ENCODE assay signal across 27 cellular contexts in the genomic region with DNA sequence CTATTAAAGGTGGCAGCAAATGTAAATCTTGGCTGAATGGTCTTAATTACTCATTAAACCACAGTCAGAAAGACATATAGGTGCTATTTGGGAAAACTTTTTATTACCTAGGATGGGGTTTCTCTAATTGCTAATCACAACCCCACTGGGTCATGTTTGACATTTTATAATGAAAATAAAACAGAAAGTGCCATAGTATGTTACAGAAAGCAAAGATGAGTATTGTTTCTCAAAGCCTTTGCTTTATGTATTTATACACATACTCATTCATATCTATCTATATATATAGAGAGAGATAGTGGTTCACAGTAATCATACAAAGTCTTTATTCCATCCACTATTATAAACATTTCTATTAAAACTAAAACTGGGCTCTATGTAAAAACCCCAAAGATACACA. TPM values are rescaled to one million over a fixed set of nuclear protein-coding genes. Genes with fewer than 3 reads are reported as not detected.
A peak's percentile ranks its signal among the peaks of the same experiment; 100 is the strongest.
DNase-seq lines count a peak whose midpoint lies in the region; ATAC-seq and FAIRE-seq lines count a peak whose summit lies in the region.
"Had no signal": no experiment of that assay in that cellular context is flagged by ENCODE, and none has a peak within 500 bp of the region (broad histone marks: within the 10 kb centered on the region; RNA-seq: fewer than 3 reads in every experiment).

No MANE protein-coding gene starts in this region.

- H3K36me3 ChIP-seq in small intestine (ENCODE audit: control insufficient read depth in 2 of 2, insufficient read depth in 2 of 2, low read length in 2 of 2), result peaks cover 0 to 23% of the 10 kb centered on the region in 2 donors

- no peak overlapping the region for H3K4me3 ChIP-seq in small intestine (ENCODE audit: low read depth in 1 of 2, low read length in 2 of 2)
- H3K4me3 ChIP-seq: BLaER1 had no signal

- peaks cover 56% of the 10 kb centered on the region for H3K36me3 Mint-ChIP-seq in activated CD4-positive, alpha-beta T cell treated with anti-CD3 and anti-CD28 coated beads for 36 hours (ENCODE audit: low read depth)
- H3K36me3 Mint-ChIP-seq in activated naive CD8-positive, alpha-beta T cell treated with anti-CD3 and anti-CD28 coated beads, Interleukin-2, amount 50 U/mL, for 24 hours (ENCODE audit: low read depth), result peaks cover 67% of the 10 kb centered on the region
- H3K36me3 Mint-ChIP-seq in activated naive CD8-positive, alpha-beta T cell treated with anti-CD3 and anti-CD28 coated beads for 36 hours, result peaks cover 49% of the 10 kb centered on the region
- peaks cover 100% of the 10 kb centered on the region for H3K36me3 Mint-ChIP-seq in activated T-helper 17 cell treated with anti-CD3 and anti-CD28 coated beads, Interleukin-2, amount 50 U/mL, for 72 hours (ENCODE audit: low read depth)

- H3K9me3 ChIP-seq in small intestine (ENCODE audit: control insufficient read depth, low read depth), result no peaks in the 10 kb centered on the region
- H3K9me3 ChIP-seq: BE2C, BLaER1 had no signal

- no peak overlapping the region for H3K4me3 Mint-ChIP-seq in activated CD4-positive, alpha-beta T cell treated with anti-CD3 and anti-CD28 coated beads for 36 hours
- no peak overlapping the region for H3K4me3 Mint-ChIP-seq in activated naive CD8-positive, alpha-beta T cell treated with anti-CD3 and anti-CD28 coated beads, Interleukin-2, amount 50 U/mL, for 24 hours
- H3K4me3 Mint-ChIP-seq in activated naive CD8-positive, alpha-beta T cell treated with anti-CD3 and anti-CD28 coated beads for 36 hours, result no peak overlapping the region
- H3K4me3 Mint-ChIP-seq in activated T-helper 17 cell treated with anti-CD3 and anti-CD28 coated beads, Interleukin-2, amount 50 U/mL, for 72 hours, result no peak overlapping the region
- H3K4me3 Mint-ChIP-seq: CD14-positive monocyte; CD4-positive, alpha-beta memory T cell; CD4-positive, CD25-positive, alpha-beta regulatory T cell; CD8-positive, alpha-beta memory T cell had no signal

- no peaks in the 10 kb centered on the region for H3K27me3 ChIP-seq in small intestine (ENCODE audit: control insufficient read depth in 2 of 2, insufficient read depth in 2 of 2, low read length in 2 of 2)
- H3K27me3 ChIP-seq: BE2C, BLaER1 had no signal

- FAIRE-seq in GM18507 (lab: Jason Lieb, UNC), result peak; percentile 33
- peak; percentile 55 for FAIRE-seq in small intestine (lab: Jason Lieb, UNC)
- FAIRE-seq: A204.1, GM12891 had no signal

- peaks cover 4% of the 10 kb centered on the region for H3K9me3 Mint-ChIP-seq in activated CD4-positive, alpha-beta T cell treated with anti-CD3 and anti-CD28 coated beads for 36 hours (ENCODE audit: low read depth)
- H3K9me3 Mint-ChIP-seq in activated naive CD8-positive, alpha-beta T cell treated with anti-CD3 and anti-CD28 coated beads, Interleukin-2, amount 50 U/mL, for 24 hours, result peaks cover 4% of the 10 kb centered on the region
- peaks cover 3% of the 10 kb centered on the region for H3K9me3 Mint-ChIP-seq in activated naive CD8-positive, alpha-beta T cell treated with anti-CD3 and anti-CD28 coated beads for 36 hours
- H3K9me3 Mint-ChIP-seq in activated T-helper 17 cell treated with anti-CD3 and anti-CD28 coated beads, Interleukin-2, amount 50 U/mL, for 72 hours, result no peaks in the 10 kb centered on the region
- H3K9me3 Mint-ChIP-seq: CD14-positive monocyte; CD8-positive, alpha-beta memory T cell had no signal

- H3K4me1 ChIP-seq in small intestine (ENCODE audit: control insufficient read depth in 2 of 2, insufficient read depth in 1 of 2, low read depth in 1 of 2, low read length in 1 of 2), result no peaks in the 10 kb centered on the region
- H3K4me1 ChIP-seq: BLaER1 had no signal

- H3K4me1 Mint-ChIP-seq in activated CD4-positive, alpha-beta T cell treated with anti-CD3 and anti-CD28 coated beads for 36 hours, result peaks cover 14% of the 10 kb centered on the region
- H3K4me1 Mint-ChIP-seq in activated naive CD8-positive, alpha-beta T cell treated with anti-CD3 and anti-CD28 coated beads, Interleukin-2, amount 50 U/mL, for 24 hours, result peaks cover 13% of the 10 kb centered on the region
- H3K4me1 Mint-ChIP-seq in activated naive CD8-positive, alpha-beta T cell treated with anti-CD3 and anti-CD28 coated beads for 36 hours, result peaks cover 23% of the 10 kb centered on the region
- peaks cover 16% of the 10 kb centered on the region for H3K4me1 Mint-ChIP-seq in activated T-helper 17 cell treated with anti-CD3 and anti-CD28 coated beads, Interleukin-2, amount 50 U/mL, for 72 hours
- H3K4me1 Mint-ChIP-seq: CD14-positive monocyte had no signal

- intact Hi-C loops in activated CD4-positive, alpha-beta T cell treated with anti-CD3 and anti-CD28 coated beads for 36 hours (cut with DNase I, micrococcal nuclease), result no loop called here

- POLR2A ChIA-PET in activated CD4-positive, alpha-beta T cell treated with anti-CD3 and anti-CD28 coated beads for 36 hours (lab: Charles Lee), result no interaction called here

- no peak for DNase-seq in activated CD4-positive, alpha-beta T cell treated with anti-CD3 and anti-CD28 coated beads for 36 hours
- no peak for DNase-seq in activated CD4-positive, alpha-beta T cell treated with anti-CD3 and anti-CD28 coated beads, Interleukin-2, amount 50 U/mL, for 1 hour
- no peak for DNase-seq in activated naive CD8-positive, alpha-beta T cell treated with anti-CD3 and anti-CD28 coated beads, Interleukin-2, amount 50 U/mL, for 24 hours
- DNase-seq in activated naive CD8-positive, alpha-beta T cell treated with anti-CD3 and anti-CD28 coated beads for 36 hours, result no peak
- no peak for DNase-seq in GM18507 (ENCODE audit: extremely low spot score, insufficient read length, low read depth)
- DNase-seq in small intestine, result no peak
- DNase-seq: 8988T; ACHN; BE2C; C1 segment of cervical spinal cord; CD4-positive, alpha-beta memory T cell; CD4-positive, CD25-positive, alpha-beta regulatory T cell; CD8-positive, alpha-beta memory T cell; COR-L47; DMS 273 treated with DMSO at 0.1 percent for 48 hours; DMS153; DMS53; DMS79; DND-41; EL; GF-D8 had no signal

- no peaks in the 10 kb centered on the region for H3K27me3 Mint-ChIP-seq in activated CD4-positive, alpha-beta T cell treated with anti-CD3 and anti-CD28 coated beads for 36 hours
- no peaks in the 10 kb centered on the region for H3K27me3 Mint-ChIP-seq in activated naive CD8-positive, alpha-beta T cell treated with anti-CD3 and anti-CD28 coated beads, Interleukin-2, amount 50 U/mL, for 24 hours
- no peaks in the 10 kb centered on the region for H3K27me3 Mint-ChIP-seq in activated naive CD8-positive, alpha-beta T cell treated with anti-CD3 and anti-CD28 coated beads for 36 hours
- H3K27me3 Mint-ChIP-seq in activated T-helper 17 cell treated with anti-CD3 and anti-CD28 coated beads, Interleukin-2, amount 50 U/mL, for 72 hours, result no peaks in the 10 kb centered on the region
- H3K27me3 Mint-ChIP-seq: CD4-positive, alpha-beta memory T cell; CD4-positive, CD25-positive, alpha-beta regulatory T cell; CD8-positive, alpha-beta memory T cell had no signal

- CTCF ChIA-PET in activated CD4-positive, alpha-beta T cell treated with anti-CD3 and anti-CD28 coated beads for 36 hours (lab: Charles Lee), result no interaction called here

- no peak overlapping the region for H3K27ac ChIP-seq in small intestine (ENCODE audit: low read depth in 1 of 2, low read length in 1 of 2)
- H3K27ac ChIP-seq: BLaER1 had no signal

- H3K27ac Mint-ChIP-seq in activated CD4-positive, alpha-beta T cell treated with anti-CD3 and anti-CD28 coated beads for 36 hours, result no peak overlapping the region
- H3K27ac Mint-ChIP-seq in activated naive CD8-positive, alpha-beta T cell treated with anti-CD3 and anti-CD28 coated beads, Interleukin-2, amount 50 U/mL, for 24 hours, result no peak overlapping the region
- no peak overlapping the region for H3K27ac Mint-ChIP-seq in activated naive CD8-positive, alpha-beta T cell treated with anti-CD3 and anti-CD28 coated beads for 36 hours
- H3K27ac Mint-ChIP-seq in activated T-helper 17 cell treated with anti-CD3 and anti-CD28 coated beads, Interleukin-2, amount 50 U/mL, for 72 hours, result no peak overlapping the region
- H3K27ac Mint-ChIP-seq: CD14-positive monocyte had no signal

- peak; percentile 26 for ATAC-seq in activated CD4-positive, alpha-beta T cell treated with anti-CD3 and anti-CD28 coated beads for 36 hours
- peak; percentile 61 for ATAC-seq in activated naive CD8-positive, alpha-beta T cell treated with anti-CD3 and anti-CD28 coated beads, Interleukin-2, amount 50 U/mL, for 24 hours
- ATAC-seq in activated T-helper 17 cell treated with anti-CD3 and anti-CD28 coated beads, Interleukin-2, amount 50 U/mL, for 72 hours (replicated peaks), result no peak
- no peak for ATAC-seq in HG02763 (IDR thresholded peaks at IDR 0.05; ENCODE audit: unreplicated experiment)

RNA-seq across cellular contexts. Expression of a gene that starts 18.2 kb away (rescaled TPM):
- 10 to 100 TPM; 11.7 to 15.3 TPM for total RNA-seq in activated CD4-positive, alpha-beta T cell treated with anti-CD3 and anti-CD28 coated beads for 36 hours
- total RNA-seq in activated naive CD8-positive, alpha-beta T cell treated with anti-CD3 and anti-CD28 coated beads for 36 hours, result 10 to 100 TPM; 19.2 to 21.0 TPM
- 10 to 100 TPM in 1 of 3 donors, 1 to 10 TPM in 2; 4.6 to 14.6 (median 6.3) TPM for polyA plus RNA-seq in small intestine
- total RNA-seq in activated T-helper 17 cell treated with anti-CD3 and anti-CD28 coated beads, Interleukin-2, amount 50 U/mL, for 72 hours, result 10 to 100 TPM; 14.1 to 18.9 TPM

RNA-seq across cellular contexts. Expression of a gene that starts 48.6 kb away (rescaled TPM):
- 1 to 10 TPM; 6.2 to 7.5 TPM for total RNA-seq in activated CD4-positive, alpha-beta T cell treated with anti-CD3 and anti-CD28 coated beads for 36 hours
- total RNA-seq in activated naive CD8-positive, alpha-beta T cell treated with anti-CD3 and anti-CD28 coated beads for 36 hours, result 1 to 10 TPM; 6.8 to 7.1 TPM
- 1 to 10 TPM; 1.9 to 4.2 (median 2.9) TPM for polyA plus RNA-seq in small intestine
- 1 to 10 TPM; 5.9 to 7.5 TPM for total RNA-seq in activated T-helper 17 cell treated with anti-CD3 and anti-CD28 coated beads, Interleukin-2, amount 50 U/mL, for 72 hours

Comparison
In these comparisons a context has a peak if more than half of its experiments do, and no peak if none do; other contexts are left out.
1. ATAC-seq: peak in activated CD4-positive, alpha-beta T cell treated with anti-CD3 and anti-CD28 coated beads for 36 hours (single experiment) and activated naive CD8-positive, alpha-beta T cell treated with anti-CD3 and anti-CD28 coated beads, Interleukin-2, amount 50 U/mL, for 24 hours (single experiment); none in activated T-helper 17 cell treated with anti-CD3 and anti-CD28 coated beads, Interleukin-2, amount 50 U/mL, for 72 hours (single experiment) and HG02763 (single experiment).